Comparison of ENCODE assay signal across 8 cellular contexts in genomic region chr1:18581420-18581880, GRCh38. TPM values are rescaled to one million over a fixed set of nuclear protein-coding genes. Genes with fewer than 3 reads are reported as not detected.
DNase-seq lines count a peak whose midpoint lies in the region; ATAC-seq lines count a peak whose summit lies in the region.

No MANE protein-coding gene starts in this region.

- no peak overlapping the region for H3K27ac Mint-ChIP-seq in activated CD8-positive, alpha-beta memory T cell treated with anti-CD3 and anti-CD28 coated beads, Interleukin-2, amount 10 ng/mL, durations not matched to agents 7 days and 5 days

- peak; percentile 58 for ATAC-seq in activated CD8-positive, alpha-beta memory T cell treated with anti-CD3 and anti-CD28 coated beads, Interleukin-2, amount 10 ng/mL, durations not matched to agents 7 days and 5 days
- ATAC-seq in HG03045 (IDR thresholded peaks at IDR 0.05; ENCODE audit: unreplicated experiment) = no peak

- no peaks in the 10 kb centered on the region for H3K36me3 Mint-ChIP-seq in activated CD8-positive, alpha-beta memory T cell treated with anti-CD3 and anti-CD28 coated beads, Interleukin-2, amount 10 ng/mL, durations not matched to agents 7 days and 5 days

- H3K4me3 Mint-ChIP-seq in activated CD8-positive, alpha-beta memory T cell treated with anti-CD3 and anti-CD28 coated beads, Interleukin-2, amount 10 ng/mL, durations not matched to agents 7 days and 5 days = no peak overlapping the region

- peaks cover 4% of the 10 kb centered on the region for H3K27me3 Mint-ChIP-seq in activated CD8-positive, alpha-beta memory T cell treated with anti-CD3 and anti-CD28 coated beads, Interleukin-2, amount 10 ng/mL, durations not matched to agents 7 days and 5 days

- H3K9me3 Mint-ChIP-seq in activated CD8-positive, alpha-beta memory T cell treated with anti-CD3 and anti-CD28 coated beads, Interleukin-2, amount 10 ng/mL, durations not matched to agents 7 days and 5 days (ENCODE audit: low read depth) = no peaks in the 10 kb centered on the region

- no peaks in the 10 kb centered on the region for H3K4me1 Mint-ChIP-seq in activated CD8-positive, alpha-beta memory T cell treated with anti-CD3 and anti-CD28 coated beads, Interleukin-2, amount 10 ng/mL, durations not matched to agents 7 days and 5 days

- CTCF ChIA-PET in activated CD8-positive, alpha-beta memory T cell treated with anti-CD3 and anti-CD28 coated beads, Interleukin-2, amount 10 ng/mL, durations not matched to agents 7 days and 5 days (lab: Charles Lee) = interaction anchor here (0.6 to 2.9 kb wide), 11 partner anchors 22 to 999 kb away, joined by 3 to 15 read pairs (median 4); no protein-coding TSS in a partner anchor

- DNase-seq in DMS53 (lab: John Stamatoyannopoulos, UW) (peak; percentile 46), DMS53 treated with DMSO at 0.1 percent for 48 hours (lab: John Stamatoyannopoulos, UW; ENCODE audit: unreplicated experiment) (no peak), HuH-7.5 (ENCODE audit: low spot score) (peak; percentile 50), glomerular visceral epithelial cell (ENCODE audit: extremely low spot score) (peak; percentile 37), SKM-1 treated with dmso at 0.1 percent for 144 hours (lab: John Stamatoyannopoulos, UW; ENCODE audit: unreplicated experiment) (no peak)
- peak; percentile 51 for DNase-seq in activated CD8-positive, alpha-beta memory T cell treated with anti-CD3 and anti-CD28 coated beads, Interleukin-2, amount 10 ng/mL, durations not matched to agents 7 days and 5 days
- peak; percentile 12 to 31 for DNase-seq in stimulated activated CD8-positive, alpha-beta memory T cell treated with anti-CD3 and anti-CD28 coated beads, Interleukin-15, amount 100 ng/mL, for 48 hours (ENCODE audit: low read depth in 2 of 2)

RNA-seq across cellular contexts. Expression of gene PAX7, which starts 49.2 kb away (rescaled TPM):
- total RNA-seq in activated CD8-positive, alpha-beta memory T cell treated with anti-CD3 and anti-CD28 coated beads, Interleukin-2, amount 10 ng/mL, durations not matched to agents 7 days and 5 days = not detected

Comparison
In these comparisons a context has a peak if more than half of its experiments do, and no peak if none do; other contexts are left out.
1. DNase-seq: peak in DMS53 (single experiment), HuH-7.5 (single experiment), activated CD8-positive, alpha-beta memory T cell treated with anti-CD3 and anti-CD28 coated beads, Interleukin-2, amount 10 ng/mL, durations not matched to agents 7 days and 5 days (single experiment), glomerular visceral epithelial cell (single experiment) and stimulated activated CD8-positive, alpha-beta memory T cell treated with anti-CD3 and anti-CD28 coated beads, Interleukin-15, amount 100 ng/mL, for 48 hours (2 of 2); none in DMS53 treated with DMSO at 0.1 percent for 48 hours (single experiment) and SKM-1 treated with dmso at 0.1 percent for 144 hours (single experiment).